9 cellular contexts compared by ENCODE assay signal in genomic region chr14:35244542-35244941, GRCh38.
"Had no signal": no experiment of that assay in that cellular context is flagged by ENCODE, and none has a peak within 500 bp of the region (broad histone marks: within the 10 kb centered on the region; RNA-seq: fewer than 3 reads in every experiment).

No MANE protein-coding gene starts in this region.

- H3K9me3 ChIP-seq: HAP-1 had no signal

- H3K27ac ChIP-seq: GM23248, HL-60 had no signal

- H3K9me3 Mint-ChIP-seq: HFFc6 had no signal

- FAIRE-seq: K562 had no signal

- H3K9ac ChIP-seq: GM23248 had no signal

- H3K27ac Mint-ChIP-seq: HFFc6 had no signal

- H3K36me3 ChIP-seq: HAP-1 had no signal

- H3K4me3 Mint-ChIP-seq: HFFc6 had no signal

- DNase-seq: GM23248, GOT3, H7, HFFc6, IMR-90 had no signal

- H3K4me3 ChIP-seq: GM23248, HAP-1, K562 had no signal

- H2AFZ ChIP-seq: GM23248 had no signal

- ATAC-seq: HCT116, K562 had no signal
